ENCODE assay signal across 14 cellular contexts in the genomic region with DNA sequence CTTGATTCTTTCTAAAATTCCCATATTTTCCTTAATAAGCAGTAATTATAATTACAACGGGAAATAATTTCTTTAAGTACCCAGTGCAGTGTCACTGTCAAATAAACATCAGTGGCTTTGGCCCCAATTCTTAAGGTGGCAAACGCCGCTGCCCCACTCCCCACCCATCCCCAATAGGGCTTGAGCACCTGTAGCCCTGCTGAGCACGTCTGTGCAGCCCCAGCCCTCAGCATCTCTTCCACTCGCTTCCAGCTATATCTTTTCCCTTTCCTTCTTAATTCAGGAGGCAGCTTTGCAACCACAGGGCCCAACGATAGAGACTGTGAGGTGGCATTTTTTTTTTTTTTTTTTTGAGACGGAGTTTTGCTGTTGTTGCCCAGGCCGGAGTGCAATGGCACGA. TPM values are rescaled to one million over a fixed set of nuclear protein-coding genes. Genes with fewer than 3 reads are reported as not detected.
DNase-seq lines count a peak whose midpoint lies in the region; ATAC-seq and TF ChIP-seq lines count a peak whose summit lies in the region.
"Had no signal": no experiment of that assay in that cellular context is flagged by ENCODE, and none has a peak within 500 bp of the region (broad histone marks: within the 10 kb centered on the region; RNA-seq: fewer than 3 reads in every experiment).

No MANE protein-coding gene starts in this region.

- peaks cover 52% of the 10 kb centered on the region for H3K36me3 Mint-ChIP-seq in CD4-positive, CD25-positive, alpha-beta regulatory T cell

- no peaks in the 10 kb centered on the region for H3K9me3 ChIP-seq in CD4-positive, CD25-positive, alpha-beta regulatory T cell (ENCODE audit: control insufficient read depth in 2 of 2, low read length in 2 of 2)
- H3K9me3 ChIP-seq in Loucy (ENCODE audit: insufficient read depth, low read depth, low read length) = no peaks in the 10 kb centered on the region
- H3K9me3 ChIP-seq in effector memory CD4-positive, alpha-beta T cell (ENCODE audit: control insufficient read depth, low read length) = no peaks in the 10 kb centered on the region
- H3K9me3 ChIP-seq: stomach had no signal

- H3K4me1 Mint-ChIP-seq in CD4-positive, CD25-positive, alpha-beta regulatory T cell = peaks cover 12 to 95% (median 56%) of the 10 kb centered on the region in 4 donors

- peaks cover 16% of the 10 kb centered on the region; the same call in 1 of the 2 replicates for H3K79me2 ChIP-seq in Loucy (ENCODE audit: insufficient read depth, low read length)

- peaks cover 17% of the 10 kb centered on the region for H4K20me1 ChIP-seq in Loucy (ENCODE audit: insufficient read depth, low read length, poor library complexity, severe bottlenecking)

- H3K9me3 Mint-ChIP-seq in CD4-positive, CD25-positive, alpha-beta regulatory T cell = no peaks in the 10 kb centered on the region
- H3K9me3 Mint-ChIP-seq: nephron progenitor cell had no signal

- no peak overlapping the region for H2AFZ ChIP-seq in Loucy (ENCODE audit: low read length)

- H3K4me2 ChIP-seq in Loucy (ENCODE audit: low read depth, low read length, poor library complexity, severe bottlenecking) = peak overlapping the region; percentile 72

- H3F3A ChIP-seq in Loucy (ENCODE audit: low read depth) = peaks cover 9% of the 10 kb centered on the region; the same call in 1 of the 2 replicates

- H3K27ac Mint-ChIP-seq in CD4-positive, CD25-positive, alpha-beta regulatory T cell = peak overlapping the region; percentile 83 to 100 (median 98)

- H3K4me1 ChIP-seq in CD4-positive, CD25-positive, alpha-beta regulatory T cell (ENCODE audit: control insufficient read depth, insufficient read depth, low read length, poor library complexity, severe bottlenecking) = peaks cover 58% of the 10 kb centered on the region
- peaks cover 20% of the 10 kb centered on the region for H3K4me1 ChIP-seq in Loucy (ENCODE audit: insufficient read depth, low read length, poor library complexity, severe bottlenecking)
- H3K4me1 ChIP-seq in effector memory CD4-positive, alpha-beta T cell (ENCODE audit: control insufficient read depth, insufficient read depth, low read length, poor library complexity, severe bottlenecking) = peaks cover 54% of the 10 kb centered on the region

- H3K9me2 ChIP-seq in Loucy (replicated peaks; ENCODE audit: low read depth, low read length) = no peaks in the 10 kb centered on the region

- H3K9ac ChIP-seq in Loucy (ENCODE audit: low read depth, low read length, poor library complexity, severe bottlenecking) = no peak overlapping the region

- no peak for TF ChIP-seq CTCF in Loucy (conservative IDR thresholded peaks at IDR 0.05; ENCODE audit: low read length)

- no peak for ATAC-seq in CD4-positive, CD25-positive, alpha-beta regulatory T cell (ENCODE audit: low read depth in 2 of 2)
- ATAC-seq in HG03135 (IDR thresholded peaks at IDR 0.05; ENCODE audit: unreplicated experiment) = no peak
- ATAC-seq: right cardiac atrium had no signal

- peak overlapping the region; percentile 95 for H3K27ac ChIP-seq in CD4-positive, CD25-positive, alpha-beta regulatory T cell (ENCODE audit: insufficient read depth, low read length, poor library complexity, severe bottlenecking)
- peak overlapping the region; percentile 85 for H3K27ac ChIP-seq in effector memory CD4-positive, alpha-beta T cell (ENCODE audit: insufficient read depth, low read length, poor library complexity, severe bottlenecking)

- peaks cover 49% of the 10 kb centered on the region for H3K36me3 ChIP-seq in CD4-positive, CD25-positive, alpha-beta regulatory T cell (ENCODE audit: control insufficient read depth, insufficient read depth, low read length)
- peaks cover 57% of the 10 kb centered on the region for H3K36me3 ChIP-seq in Loucy (ENCODE audit: insufficient read depth, low read length)
- H3K36me3 ChIP-seq in effector memory CD4-positive, alpha-beta T cell (ENCODE audit: control insufficient read depth, insufficient read depth, low read length) = peaks cover 54% of the 10 kb centered on the region

- H3K27me3 ChIP-seq in CD4-positive, CD25-positive, alpha-beta regulatory T cell (ENCODE audit: control insufficient read depth, insufficient read depth, low read length) = no peaks in the 10 kb centered on the region
- no peaks in the 10 kb centered on the region for H3K27me3 ChIP-seq in Loucy (ENCODE audit: insufficient read depth, low read length, poor library complexity, severe bottlenecking)
- H3K27me3 ChIP-seq in effector memory CD4-positive, alpha-beta T cell (replicated peaks; ENCODE audit: control insufficient read depth, insufficient read depth, low read length, poor library complexity, severe bottlenecking) = no peaks in the 10 kb centered on the region
- H3K27me3 ChIP-seq: stomach had no signal

- H3K4me3 Mint-ChIP-seq in CD4-positive, CD25-positive, alpha-beta regulatory T cell = peak overlapping the region in 3 of 4 donors; percentile 39 to 83 (median 46)
- H3K4me3 Mint-ChIP-seq: nephron progenitor cell had no signal

- H3K4me3 ChIP-seq in CD4-positive, CD25-positive, alpha-beta regulatory T cell (ENCODE audit: low read depth, low read length) = no peak overlapping the region
- H3K4me3 ChIP-seq in Loucy (ENCODE audit: low read length, poor library complexity, severe bottlenecking) = no peak overlapping the region
- H3K4me3 ChIP-seq in effector memory CD4-positive, alpha-beta T cell (ENCODE audit: insufficient read depth, low read depth, low read length, poor library complexity, severe bottlenecking) = no peak overlapping the region
- H3K4me3 ChIP-seq: stomach had no signal

- no peaks in the 10 kb centered on the region for H3K27me3 Mint-ChIP-seq in CD4-positive, CD25-positive, alpha-beta regulatory T cell

- no peak for DNase-seq in CD4-positive, CD25-positive, alpha-beta regulatory T cell
- no peak for DNase-seq in effector memory CD4-positive, alpha-beta T cell
- DNase-seq in retina (no peak), NCI-H128 (lab: John Stamatoyannopoulos, UW; ENCODE audit: unreplicated experiment) (no peak)
- DNase-seq: aorta, cortex of kidney, NCI-H187 treated with DMSO at 0.1 percent for 48 hours, nephron progenitor cell, RPMI8226, stomach, T1000 had no signal

RNA-seq across cellular contexts. Expression of a gene that starts 9.0 kb away (rescaled TPM):
- total RNA-seq in CD4-positive, CD25-positive, alpha-beta regulatory T cell = 80.7 TPM
- 100 to 1,000 TPM in 1 of 4 donors, 10 to 100 TPM in 3; 55.5 to 104 (median 74.9) TPM for polyA plus RNA-seq in CD4-positive, CD25-positive, alpha-beta regulatory T cell

RNA-seq across cellular contexts. Expression of a gene that starts 15.7 kb away (rescaled TPM):
- 62.4 TPM for total RNA-seq in CD4-positive, CD25-positive, alpha-beta regulatory T cell
- polyA plus RNA-seq in CD4-positive, CD25-positive, alpha-beta regulatory T cell = 100 to 1,000 TPM; 116 to 142 (median 131) TPM

RNA-seq across cellular contexts. Expression of a gene that starts 23.8 kb away (rescaled TPM):
- total RNA-seq in CD4-positive, CD25-positive, alpha-beta regulatory T cell = 116 TPM
- 100 to 1,000 TPM in 2 of 4 donors, 10 to 100 TPM in 2; 85.9 to 111 (median 103) TPM for polyA plus RNA-seq in CD4-positive, CD25-positive, alpha-beta regulatory T cell

RNA-seq across cellular contexts. Expression of a gene that starts 29.2 kb away (rescaled TPM):
- total RNA-seq in CD4-positive, CD25-positive, alpha-beta regulatory T cell = 0.27 TPM
- under 1 TPM in 1 of 4 donors, not detected in 3; 0.16 TPM for polyA plus RNA-seq in CD4-positive, CD25-positive, alpha-beta regulatory T cell
- total RNA-seq: stomach had no signal
- polyA plus RNA-seq: aorta had no signal

RNA-seq across cellular contexts. Expression of a gene that starts 33.0 kb away (rescaled TPM):
- 41.8 TPM for total RNA-seq in CD4-positive, CD25-positive, alpha-beta regulatory T cell
- 10 to 100 TPM; 11.1 to 17.9 (median 13.1) TPM for polyA plus RNA-seq in CD4-positive, CD25-positive, alpha-beta regulatory T cell
